In the genomic region with DNA sequence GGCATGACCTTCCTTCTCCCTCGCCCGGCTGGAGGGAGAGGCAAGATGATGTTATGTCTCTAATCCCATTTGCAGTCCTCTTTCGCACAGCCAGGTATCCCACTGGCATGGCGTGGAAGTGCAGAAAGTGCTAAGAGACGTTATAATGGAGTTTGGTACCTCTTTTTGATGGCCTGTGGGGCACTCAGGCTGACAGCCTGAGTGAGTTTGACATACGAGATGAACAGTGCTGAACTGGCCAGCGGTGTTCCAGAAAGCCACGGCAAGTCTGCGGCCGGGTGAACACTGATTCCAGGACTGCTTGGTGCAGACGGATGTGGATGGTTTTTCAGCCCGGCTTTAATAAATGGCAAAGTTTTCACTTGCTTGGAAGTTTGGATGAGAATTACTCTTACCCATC, we compare ENCODE assay signal across 22 cellular contexts.
"Had no signal": no experiment of that assay in that cellular context is flagged by ENCODE, and none has a peak within 500 bp of the region (broad histone marks: within the 10 kb centered on the region; RNA-seq: fewer than 3 reads in every experiment).

No MANE protein-coding gene starts in this region.

- H3K27ac ChIP-seq: gastroesophageal sphincter, parathyroid adenoma, stomach, tibial artery, WERI-Rb-1 had no signal

- H3K36me3 Mint-ChIP-seq: activated naive CD4-positive, alpha-beta T cell treated with anti-CD3 and anti-CD28 coated beads, Interleukin-2, amount 50 U/mL, for 24 hours; natural killer cell treated with Interleukin-12 subunit alpha and Interleukin-12 subunit beta and Interleukin-15 and Interleukin-18, amount 100 ng/mL, for 72 hours; stimulated activated naive B cell treated with anti-CD40 and anti-IgM and Interleukin-4, amounts not matched to agents 10 μg/mL and 1 μg/mL and 100 μg/mL, for 72 hours had no signal

- H3K27ac Mint-ChIP-seq: activated naive CD4-positive, alpha-beta T cell treated with anti-CD3 and anti-CD28 coated beads, Interleukin-2, amount 50 U/mL, for 24 hours; activated naive CD8-positive, alpha-beta T cell treated with anti-CD3 and anti-CD28 coated beads, Interleukin-2, amount 50 U/mL, for 24 hours; activated T-cell treated with anti-CD3 and anti-CD28 coated beads, Interleukin-2, amount 50 U/mL, for 24 hours; activated T-helper 2 cell treated with anti-CD3 and anti-CD28 coated beads, Interferon-gamma antibody, Interleukin-2, Interleukin-4, amounts not matched to agents 10 μg/mL and 5 μg/mL and 100 μg/mL, durations not matched to agents 14 hours and 24 hours and 36 hours; effector memory CD8-positive, alpha-beta T cell; natural killer cell treated with Interleukin-12 subunit alpha and Interleukin-12 subunit beta and Interleukin-15 and Interleukin-18, amount 100 ng/mL, for 72 hours; stimulated activated naive B cell treated with anti-CD40 and anti-IgM and Interleukin-4, amounts not matched to agents 10 μg/mL and 1 μg/mL and 100 μg/mL, for 72 hours; T-helper 17 cell had no signal

- H3K9me3 Mint-ChIP-seq: activated naive CD4-positive, alpha-beta T cell treated with anti-CD3 and anti-CD28 coated beads, Interleukin-2, amount 50 U/mL, for 24 hours; activated T-helper 2 cell treated with anti-CD3 and anti-CD28 coated beads, Interferon-gamma antibody, Interleukin-2, Interleukin-4, amounts not matched to agents 10 μg/mL and 5 μg/mL and 100 μg/mL, durations not matched to agents 14 hours and 24 hours and 36 hours had no signal

- H3K27me3 Mint-ChIP-seq: activated naive CD4-positive, alpha-beta T cell treated with anti-CD3 and anti-CD28 coated beads, Interleukin-2, amount 50 U/mL, for 24 hours; activated naive CD8-positive, alpha-beta T cell treated with anti-CD3 and anti-CD28 coated beads, Interleukin-2, amount 50 U/mL, for 24 hours had no signal

- DNase-seq: activated CD4-positive, alpha-beta T cell treated with anti-CD3 and anti-CD28 coated beads for 48 hours; activated CD4-positive, alpha-beta T cell treated with anti-CD3 and anti-CD28 coated beads, Interleukin-2, amount 50 U/mL, for 48 hours; activated CD8-positive, alpha-beta memory T cell treated with anti-CD3 and anti-CD28 coated beads, Interleukin-2, amount 50 U/mL, for 48 hours; activated naive CD8-positive, alpha-beta T cell treated with anti-CD3 and anti-CD28 coated beads, Interleukin-2, amount 50 U/mL, for 24 hours; activated T-cell treated with anti-CD3 and anti-CD28 coated beads, Interleukin-2, amount 50 U/mL, for 24 hours; cortex of kidney; effector memory CD8-positive, alpha-beta T cell; left ventricle myocardium superior; mucosa of descending colon; SK-N-SH; stimulated activated CD4-positive, alpha-beta T cell treated with anti-CD3 and anti-CD28 coated beads, Interleukin-1b, Interleukin-23, amount 100 ng/mL, for 48 hours; stimulated activated naive B cell treated with anti-CD40 and anti-IgM and Interleukin-4, amounts not matched to agents 10 μg/mL and 1 μg/mL and 100 μg/mL, for 72 hours; stomach; T-helper 17 cell; T1000; WERI-Rb-1 had no signal

- H3K4me1 Mint-ChIP-seq: activated naive CD4-positive, alpha-beta T cell treated with anti-CD3 and anti-CD28 coated beads, Interleukin-2, amount 50 U/mL, for 24 hours; activated naive CD8-positive, alpha-beta T cell treated with anti-CD3 and anti-CD28 coated beads, Interleukin-2, amount 50 U/mL, for 24 hours; stimulated activated naive B cell treated with anti-CD40 and anti-IgM and Interleukin-4, amounts not matched to agents 10 μg/mL and 1 μg/mL and 100 μg/mL, for 72 hours; T-helper 17 cell had no signal

- H3K4me3 Mint-ChIP-seq: activated naive CD4-positive, alpha-beta T cell treated with anti-CD3 and anti-CD28 coated beads, Interleukin-2, amount 50 U/mL, for 24 hours; activated naive CD8-positive, alpha-beta T cell treated with anti-CD3 and anti-CD28 coated beads, Interleukin-2, amount 50 U/mL, for 24 hours; activated T-cell treated with anti-CD3 and anti-CD28 coated beads, Interleukin-2, amount 50 U/mL, for 24 hours; effector memory CD8-positive, alpha-beta T cell; natural killer cell treated with Interleukin-12 subunit alpha and Interleukin-12 subunit beta and Interleukin-15 and Interleukin-18, amount 100 ng/mL, for 72 hours; stimulated activated naive B cell treated with anti-CD40 and anti-IgM and Interleukin-4, amounts not matched to agents 10 μg/mL and 1 μg/mL and 100 μg/mL, for 72 hours; T-helper 17 cell had no signal
